In the genomic region with DNA sequence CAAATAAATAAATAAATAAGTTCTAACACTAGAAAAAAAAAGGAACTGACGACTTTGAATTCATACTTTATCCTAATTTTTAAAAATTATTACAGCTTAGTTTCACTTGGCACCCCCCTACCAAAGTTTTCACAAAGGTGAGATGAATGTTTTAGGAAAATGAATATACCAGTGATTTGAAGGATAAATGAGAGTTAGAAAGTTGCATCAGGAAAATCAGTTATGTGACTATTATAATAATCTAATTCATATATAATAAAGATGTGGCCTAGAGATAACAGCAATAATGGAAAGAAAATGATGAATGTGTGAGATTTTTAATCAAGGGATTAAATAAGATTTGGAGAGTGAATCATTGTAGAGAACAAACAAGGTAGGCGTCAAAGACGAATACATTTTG, we compare ENCODE assay signal across 9 cellular contexts.
"Had no signal": no experiment of that assay in that cellular context is flagged by ENCODE, and none has a peak within 500 bp of the region (broad histone marks: within the 10 kb centered on the region; RNA-seq: fewer than 3 reads in every experiment).

No MANE protein-coding gene starts in this region.

- H3K4me3 ChIP-seq: K562 had no signal

- H3K9me3 Mint-ChIP-seq: IgD-negative memory B cell had no signal

- H3K27ac Mint-ChIP-seq: IgD-negative memory B cell had no signal

- H3K27ac ChIP-seq: HL-60, KMS-11 had no signal

- ATAC-seq: HepG2 had no signal

- H3K36me3 Mint-ChIP-seq: IgD-negative memory B cell had no signal

- FAIRE-seq: HepG2, HTR-8/SVneo had no signal

- H3K4me3 Mint-ChIP-seq: IgD-negative memory B cell had no signal

- DNase-seq: IMR-90, KBM-7, KG1 had no signal
